ENCODE assay signal across 12 cellular contexts in genomic region chr13:52348983-52349780, GRCh38. TPM values are rescaled to one million over a fixed set of nuclear protein-coding genes. Genes with fewer than 3 reads are reported as not detected.
DNase-seq lines count a peak whose midpoint lies in the region; ATAC-seq and TF ChIP-seq lines count a peak whose summit lies in the region.
"Had no signal": no experiment of that assay in that cellular context is flagged by ENCODE, and none has a peak within 500 bp of the region (broad histone marks: within the 10 kb centered on the region; RNA-seq: fewer than 3 reads in every experiment).

No MANE protein-coding gene starts in this region.

- no peak overlapping the region for H2BK120ac ChIP-seq in neuronal stem cell (ENCODE audit: low read depth, low read length)

- ATAC-seq in HG03354 (IDR thresholded peaks at IDR 0.05; ENCODE audit: poor library complexity, severe bottlenecking, unreplicated experiment) = peak; percentile 45
- ATAC-seq in HG03095 (IDR thresholded peaks at IDR 0.05; ENCODE audit: unreplicated experiment) = no peak

- H3K4me1 ChIP-seq in mammary epithelial cell (ENCODE audit: insufficient read depth, low read length) (peaks cover 59% of the 10 kb centered on the region), neuronal stem cell (ENCODE audit: control insufficient read depth in 2 of 2, insufficient read depth in 1 of 2, low read depth in 1 of 2, low read length in 2 of 2) (no peaks in the 10 kb centered on the region)

- peak overlapping the region; percentile 75 for H3K27ac ChIP-seq in mammary epithelial cell (ENCODE audit: insufficient read depth, low read depth, low read length)
- no peak overlapping the region for H3K27ac ChIP-seq in neuronal stem cell (replicated peaks; ENCODE audit: low read length)
- H3K27ac ChIP-seq: 22Rv1 had no signal

- H3K4ac ChIP-seq in neuronal stem cell (ENCODE audit: low read length) = no peak overlapping the region

- no peaks in the 10 kb centered on the region for H3K79me2 ChIP-seq in mammary epithelial cell (ENCODE audit: insufficient read depth, low read length)

- H3K27me3 ChIP-seq in mammary epithelial cell (ENCODE audit: insufficient read depth, low read length) = no peaks in the 10 kb centered on the region
- peaks cover 0 to 3% (median 2%) of the 10 kb centered on the region in 3 experiments for H3K27me3 ChIP-seq in neuronal stem cell (ENCODE audit: control insufficient read depth in 3 of 3, insufficient read depth in 3 of 3, low read depth in 1 of 3, low read length in 3 of 3)

- H2BK15ac ChIP-seq in neuronal stem cell (ENCODE audit: low read length) = no peak overlapping the region

- no peaks in the 10 kb centered on the region for H4K20me1 ChIP-seq in mammary epithelial cell (ENCODE audit: insufficient read depth, low read length)

- no peaks in the 10 kb centered on the region for H3K36me3 ChIP-seq in mammary epithelial cell (ENCODE audit: insufficient read depth, low read length)
- no peaks in the 10 kb centered on the region for H3K36me3 ChIP-seq in neuronal stem cell (replicated peaks in 1 of 2; ENCODE audit: control insufficient read depth in 2 of 2, insufficient read depth in 2 of 2, low read length in 2 of 2)

- no peak overlapping the region for H4K8ac ChIP-seq in neuronal stem cell (ENCODE audit: low read depth, low read length)

- H2AK5ac ChIP-seq in neuronal stem cell (ENCODE audit: low read depth, low read length) = no peak overlapping the region

- intact Hi-C loops in mammary epithelial cell (cut with micrococcal nuclease) = loop anchor here (10.0 kb wide), 1 partner anchor 246 kb away; no protein-coding TSS in a partner anchor

- no peak overlapping the region for H2BK12ac ChIP-seq in neuronal stem cell (ENCODE audit: low read length)

- H4K91ac ChIP-seq in neuronal stem cell (ENCODE audit: low read depth, low read length, poor library complexity) = no peak overlapping the region

- no peaks in the 10 kb centered on the region for H3K79me1 ChIP-seq in neuronal stem cell (ENCODE audit: low read depth, low read length)

- TF ChIP-seq CTCF in mammary epithelial cell (conservative IDR thresholded peaks at IDR 0.05 in 1 of 2, IDR thresholded peaks at IDR 0.05 in 1 of 2; ENCODE audit: extremely low read depth in 1 of 2, insufficient read depth in 1 of 2, low read depth in 1 of 2, low read length in 2 of 2) (no peak), retinal pigment epithelial cell (conservative IDR thresholded peaks at IDR 0.05; ENCODE audit: low read depth, low read length) (no peak)

- in situ Hi-C loops in mammary epithelial cell (cut with MboI; ENCODE audit: low sequenced_read_pairs in 2 of 2) = loop anchor here (5.0 to 10.0 kb wide), 2 partner anchors 96 to 103 kb away; partner anchors contain the start of gene VPS36 (in 1 of the 2)

- H3K4me2 ChIP-seq in mammary epithelial cell (ENCODE audit: insufficient read depth, low read depth, low read length) = peak overlapping the region; percentile 6
- H3K4me2 ChIP-seq in neuronal stem cell (ENCODE audit: insufficient read depth, low read length, poor library complexity, severe bottlenecking) = no peak overlapping the region

- no peak overlapping the region for H2BK5ac ChIP-seq in neuronal stem cell (ENCODE audit: low read length)

- dilution Hi-C loops in mammary epithelial cell (cut with HindIII; ENCODE audit: low sequenced_read_pairs) = no loop called here

- no peak overlapping the region for H3K23ac ChIP-seq in neuronal stem cell (ENCODE audit: low read depth, low read length, poor library complexity)

- H3K14ac ChIP-seq in neuronal stem cell (ENCODE audit: low read length) = no peak overlapping the region

- CTCF ChIA-PET in mammary epithelial cell (lab: Charles Lee; ENCODE audit: low non-redundant PET) = interaction anchor here (1.1 kb wide), 1 partner anchor 102 kb away, joined by 7 read pairs; no protein-coding TSS in a partner anchor

- BruUV-seq in mammary epithelial cell (replicated peaks; lab: Mats Ljungman, UMichigan) = TSS peak; percentile 96

- DNase-seq in DMS53 (lab: John Stamatoyannopoulos, UW) (peak; percentile 49), DMS53 treated with DMSO at 0.1 percent for 48 hours (lab: John Stamatoyannopoulos, UW; ENCODE audit: unreplicated experiment) (no peak), mammary epithelial cell (peak; percentile 96), retinal pigment epithelial cell (ENCODE audit: low read depth) (peak; percentile 96), MV-4-11 (lab: John Stamatoyannopoulos, UW) (no peak), neuronal stem cell (ENCODE audit: low spot score) (no peak)
- DNase-seq: activated CD4-positive, alpha-beta T cell treated with anti-CD3 and anti-CD28 coated beads for 4 hours; NCI-H526 treated with DMSO at 0.1 percent for 48 hours; stimulated activated CD8-positive, alpha-beta memory T cell treated with anti-CD3 and anti-CD28 coated beads, Interleukin-4, amount 100 ng/mL, for 48 hours had no signal

- no peak overlapping the region for H2AFZ ChIP-seq in mammary epithelial cell (ENCODE audit: low read depth, low read length)
- H2AFZ ChIP-seq in neuronal stem cell (ENCODE audit: low read length) = no peak overlapping the region

- H3K9ac ChIP-seq in mammary epithelial cell (ENCODE audit: insufficient read depth, low read length) (no peak overlapping the region), neuronal stem cell (ENCODE audit: low read depth, low read length, poor library complexity) (no peak overlapping the region)

- no peaks in the 10 kb centered on the region for H3K9me3 ChIP-seq in mammary epithelial cell (replicated peaks; ENCODE audit: insufficient read depth, low read length)
- H3K9me3 ChIP-seq in neuronal stem cell (replicated peaks in 1 of 2; ENCODE audit: control insufficient read depth in 2 of 2, insufficient read depth in 1 of 2, low read depth in 1 of 2, low read length in 2 of 2) = no peaks in the 10 kb centered on the region

- no peak overlapping the region for H3K18ac ChIP-seq in neuronal stem cell (ENCODE audit: low read length)

- H3K4me3 ChIP-seq in mammary epithelial cell (replicated peaks in 1 of 3; ENCODE audit: insufficient read depth in 1 of 3, low read depth in 2 of 3, low read length in 3 of 3) (no peak overlapping the region), retinal pigment epithelial cell (ENCODE audit: low read length) (no peak overlapping the region), neuronal stem cell (ENCODE audit: low read length in 2 of 2) (no peak overlapping the region)

- WGBS in mammary epithelial cell (ENCODE audit: low coverage, missing lambda C conversion rate) = 34% methylated on average over 6 of the region's 6 CpGs
- WGBS in neuronal stem cell (ENCODE audit: extremely low coverage in 2 of 2, insufficient read length in 2 of 2, insufficient replicate concordance in 1 of 2), 2 donors = no CpG with 5 or more reads among the region's 6 CpGs

RNA-seq across cellular contexts. Expression of gene THSD1, which starts 56.8 kb away (rescaled TPM):
- total RNA-seq in mammary epithelial cell = 10 to 100 TPM; 27.2 to 44.5 TPM
- 30.7 TPM for polyA plus RNA-seq in mammary epithelial cell
- 30.0 TPM for polyA minus RNA-seq in mammary epithelial cell
- 0.14 TPM for polyA plus RNA-seq in neuronal stem cell (2013, experiment 1 of 2)
- polyA plus RNA-seq in neuronal stem cell (2013, experiment 2 of 2) = 0.08 TPM

Comparison
In these comparisons a context has a peak if more than half of its experiments do, and no peak if none do; other contexts are left out.
1. DNase-seq: peak in DMS53 (single experiment), mammary epithelial cell (single experiment) and retinal pigment epithelial cell (single experiment); none in DMS53 treated with DMSO at 0.1 percent for 48 hours (single experiment), MV-4-11 (single experiment) and neuronal stem cell (single experiment).